In genomic region chr11:35215945-35216344, GRCh38 we compare ENCODE assay signal across 23 cellular contexts.
A peak's percentile ranks its signal among the peaks of the same experiment; 100 is the strongest.
DNase-seq lines count a peak whose midpoint lies in the region; ATAC-seq, FAIRE-seq and TF ChIP-seq lines count a peak whose summit lies in the region.
"Had no signal": no experiment of that assay in that cellular context is flagged by ENCODE, and none has a peak within 500 bp of the region (broad histone marks: within the 10 kb centered on the region; RNA-seq: fewer than 3 reads in every experiment).

No MANE protein-coding gene starts in this region.

- H3K9me3 ChIP-seq in SJSA1 (replicated peaks) (no peaks in the 10 kb centered on the region), H1 (ENCODE audit: insufficient read depth in 2 of 2, low read depth in 1 of 2, low read length in 1 of 2) (no peaks in the 10 kb centered on the region), subcutaneous abdominal adipose tissue (ENCODE audit: control insufficient read depth in 5 of 5, low read length in 5 of 5) (no peaks in the 10 kb centered on the region)
- H3K9me3 ChIP-seq: esophagus muscularis mucosa, pancreas, spleen had no signal

- FAIRE-seq in H1 (lab: Jason Lieb, UNC) = no peak
- FAIRE-seq: pancreas had no signal

- H3K4me2 ChIP-seq in H1 (ENCODE audit: insufficient read depth in 1 of 2, low read depth in 2 of 2, low read length in 2 of 2) = no peak overlapping the region

- 0 out of 2 replicates have a peak overlapping the region, but pooled peaks have one; percentile 22 for H2BK5ac ChIP-seq in H1 (ENCODE audit: low read depth, low read length)

- H3K36me3 ChIP-seq in SJSA1 (peaks cover 76% of the 10 kb centered on the region), H1 (ENCODE audit: control insufficient read depth in 2 of 4, insufficient read depth in 4 of 4, low read length in 3 of 4) (no peaks in the 10 kb centered on the region), subcutaneous abdominal adipose tissue (ENCODE audit: control insufficient read depth in 5 of 5, insufficient read depth in 5 of 5, low read length in 5 of 5) (peaks cover 8 to 52% (median 33%) of the 10 kb centered on the region in 5 donors)

- no peak for TF ChIP-seq POLR2A in H1 (IDR thresholded peaks at IDR 0.05; ENCODE audit: control extremely low read depth in 1 of 2, low read depth in 2 of 2, low read length in 2 of 2)

- H3K4me3 ChIP-seq in SJSA1 (no peak overlapping the region), H1 (ENCODE audit: extremely low read depth in 1 of 4, insufficient read depth in 2 of 4, low read depth in 3 of 4, low read length in 4 of 4) (no peak overlapping the region), subcutaneous abdominal adipose tissue (ENCODE audit: low read depth in 1 of 5, low read length in 5 of 5) (no peak overlapping the region)
- H3K4me3 ChIP-seq: dorsolateral prefrontal cortex, esophagus muscularis mucosa, heart left ventricle, pancreas, spleen had no signal

- no peak overlapping the region for H3K9ac ChIP-seq in H1 (replicated peaks in 1 of 4; ENCODE audit: extremely low read depth in 1 of 4, low read depth in 3 of 4, low read length in 3 of 4)
- no peak overlapping the region for H3K9ac ChIP-seq in subcutaneous abdominal adipose tissue (ENCODE audit: low read length in 5 of 5)

- no peak for ATAC-seq in GM18502 (IDR thresholded peaks at IDR 0.05; ENCODE audit: poor library complexity, unreplicated experiment)
- ATAC-seq: heart left ventricle, pancreas had no signal

- no peak overlapping the region for H3K14ac ChIP-seq in H1 (ENCODE audit: insufficient read length)

- peaks cover 84% of the 10 kb centered on the region for H3K36me3 Mint-ChIP-seq in activated naive CD4-positive, alpha-beta T cell treated with anti-CD3 and anti-CD28 coated beads, Interleukin-2, amount 10 ng/mL, durations not matched to agents 7 days and 5 days
- H3K36me3 Mint-ChIP-seq: mesothelial cell of epicardium had no signal

- peak overlapping the region; percentile 89 for H3K27ac Mint-ChIP-seq in activated naive CD4-positive, alpha-beta T cell treated with anti-CD3 and anti-CD28 coated beads, Interleukin-2, amount 10 ng/mL, durations not matched to agents 7 days and 5 days
- H3K27ac Mint-ChIP-seq: mesothelial cell of epicardium had no signal

- no peak overlapping the region for H2BK12ac ChIP-seq in H1 (ENCODE audit: low read depth, low read length)

- H3K79me1 ChIP-seq in H1 (ENCODE audit: low read depth, low read length) = no peaks in the 10 kb centered on the region

- H3K27ac ChIP-seq in SJSA1 = peak overlapping the region; percentile 27; the same call in 1 of the 2 replicates
- no peak overlapping the region for H3K27ac ChIP-seq in H1 (ENCODE audit: low read depth, low read length)
- peak overlapping the region; percentile 59 for H3K27ac ChIP-seq in subcutaneous abdominal adipose tissue (ENCODE audit: low read depth, low read length)
- H3K27ac ChIP-seq: dorsolateral prefrontal cortex had no signal

- no peak for TF ChIP-seq CTCF in H1 (IDR thresholded peaks at IDR 0.05; ENCODE audit: control extremely low read depth in 1 of 3, insufficient read depth in 1 of 3, low read depth in 1 of 3, low read length in 3 of 3)

- H2BK20ac ChIP-seq in H1 (ENCODE audit: low read length) = no peak overlapping the region

- H3K27me3 ChIP-seq in SJSA1 (replicated peaks) (no peaks in the 10 kb centered on the region), H1 (replicated peaks in 1 of 4; ENCODE audit: control insufficient read depth in 3 of 4, extremely low read depth in 1 of 4, insufficient read depth in 3 of 4, low read length in 3 of 4) (no peaks in the 10 kb centered on the region; a peak in 1 of 7 replicates), subcutaneous abdominal adipose tissue (ENCODE audit: control insufficient read depth in 5 of 5, insufficient read depth in 4 of 5, low read length in 5 of 5) (no peaks in the 10 kb centered on the region)
- H3K27me3 ChIP-seq: brain microvascular endothelial cell, dorsolateral prefrontal cortex, esophagus muscularis mucosa, heart left ventricle, pancreas, spleen had no signal

- peaks cover 60% of the 10 kb centered on the region for H3K4me1 ChIP-seq in SJSA1 (replicated peaks)
- H3K4me1 ChIP-seq in H1 (replicated peaks in 1 of 4; ENCODE audit: control insufficient read depth in 3 of 4, insufficient read depth in 4 of 4, low read length in 3 of 4) = peaks cover 0 to 11% (median 5%) of the 10 kb centered on the region in 4 experiments; a peak in 3 of 7 replicates
- H3K4me1 ChIP-seq in subcutaneous abdominal adipose tissue (ENCODE audit: control insufficient read depth in 5 of 5, insufficient read depth in 5 of 5, low read length in 5 of 5) = peaks cover 0 to 33% (median 18%) of the 10 kb centered on the region in 5 donors

- H4K8ac ChIP-seq in H1 (ENCODE audit: extremely low read depth, insufficient read depth, low read length) = no peak overlapping the region

- H2AFZ ChIP-seq in H1 (ENCODE audit: low read length) = no peak overlapping the region

- no peaks in the 10 kb centered on the region for H3K79me2 ChIP-seq in H1 (ENCODE audit: control insufficient read depth in 1 of 2, insufficient read depth in 2 of 2, low read length in 2 of 2)

- no peak for DNase-seq in activated naive CD4-positive, alpha-beta T cell treated with anti-CD3 and anti-CD28 coated beads, Interleukin-2, amount 10 ng/mL, durations not matched to agents 7 days and 5 days
- no peak for DNase-seq in activated naive CD4-positive, alpha-beta T cell treated with Interleukin-2 at 50 U/mL for 16 hours
- DNase-seq in SJSA1 (ENCODE audit: low read depth in 1 of 2, low spot score in 2 of 2) (no peak), H1 (ENCODE audit: low read depth in 1 of 2, low spot score in 2 of 2) (no peak), kidney tubule cell (ENCODE audit: low spot score) (no peak), AG08395 (ENCODE audit: low spot score) (no peak)
- DNase-seq: activated CD4-positive, alpha-beta T cell treated with anti-CD3 and anti-CD28 coated beads, Interleukin-2, amount 50 U/mL, for 1 hour; activated effector memory CD4-positive, alpha-beta T cell treated with Interleukin-2 at 50 U/mL for 16 hours; brain microvascular endothelial cell; DMS 273 treated with DMSO at 0.1 percent for 48 hours; dorsolateral prefrontal cortex; heart left ventricle; islet precursor cell; KG1; NCI-H1105; NCI-H226; pancreas; spleen; T1000 had no signal

- TF ChIP-seq RAD21 in H1 (IDR thresholded peaks at IDR 0.05 in 1 of 2, conservative IDR thresholded peaks at IDR 0.05 in 1 of 2; ENCODE audit: low read depth in 2 of 2, low read length in 2 of 2) = no peak

- H4K91ac ChIP-seq in H1 (replicated peaks; ENCODE audit: insufficient read length, low read length) = no peak overlapping the region

- H3K18ac ChIP-seq in H1 (ENCODE audit: extremely low read depth, low read length) = no peak overlapping the region

- no peak overlapping the region for H2BK15ac ChIP-seq in H1 (ENCODE audit: low read length)

- no peak overlapping the region for H2AK5ac ChIP-seq in H1 (ENCODE audit: low read depth, low read length)

- H3K23me2 ChIP-seq in H1 (ENCODE audit: low read depth, low read length) = no peaks in the 10 kb centered on the region

- H3K56ac ChIP-seq in H1 (replicated peaks; ENCODE audit: insufficient read length, low read depth, low read length) = no peak overlapping the region

- H3K9me3 Mint-ChIP-seq in activated naive CD4-positive, alpha-beta T cell treated with anti-CD3 and anti-CD28 coated beads, Interleukin-2, amount 10 ng/mL, durations not matched to agents 7 days and 5 days = no peaks in the 10 kb centered on the region

- TF ChIP-seq EP300 in H1 (IDR thresholded peaks at IDR 0.05; ENCODE audit: borderline replicate concordance in 1 of 2, low read depth in 2 of 2, low read length in 2 of 2) = no peak

- POLR2A ChIA-PET in H1 (lab: Charles Lee; ENCODE audit: partially characterized antibody) = no interaction called here

- CTCF ChIA-PET in activated naive CD4-positive, alpha-beta T cell treated with anti-CD3 and anti-CD28 coated beads, Interleukin-2, amount 10 ng/mL, durations not matched to agents 7 days and 5 days (lab: Charles Lee) = no interaction called here
- CTCF ChIA-PET in H1 (lab: Charles Lee; ENCODE audit: partially characterized antibody) = no interaction called here

- no peak overlapping the region for H3K4me3 Mint-ChIP-seq in activated naive CD4-positive, alpha-beta T cell treated with anti-CD3 and anti-CD28 coated beads, Interleukin-2, amount 10 ng/mL, durations not matched to agents 7 days and 5 days
- H3K4me3 Mint-ChIP-seq: mesothelial cell of epicardium had no signal

- no peaks in the 10 kb centered on the region for H4K20me1 ChIP-seq in H1 (replicated peaks in 1 of 2; ENCODE audit: control insufficient read depth in 1 of 2, insufficient read depth in 2 of 2, low read length in 2 of 2)

- H3K4me1 Mint-ChIP-seq in activated naive CD4-positive, alpha-beta T cell treated with anti-CD3 and anti-CD28 coated beads, Interleukin-2, amount 10 ng/mL, durations not matched to agents 7 days and 5 days = peaks cover 50% of the 10 kb centered on the region
- H3K4me1 Mint-ChIP-seq: mesothelial cell of epicardium had no signal

- no peak overlapping the region for H2BK120ac ChIP-seq in H1 (replicated peaks; ENCODE audit: low read depth, low read length)

- no peaks in the 10 kb centered on the region for H3K27me3 Mint-ChIP-seq in activated naive CD4-positive, alpha-beta T cell treated with anti-CD3 and anti-CD28 coated beads, Interleukin-2, amount 10 ng/mL, durations not matched to agents 7 days and 5 days

- H4K5ac ChIP-seq in H1 (ENCODE audit: insufficient read length, low read depth, low read length) = no peak overlapping the region

- no peak overlapping the region for H3K23ac ChIP-seq in H1 (ENCODE audit: insufficient read length)

- H3K4ac ChIP-seq in H1 (replicated peaks; ENCODE audit: insufficient read length, low read depth, low read length) = no peak overlapping the region

TF ChIP-seq in H1, 55 proteins besides CTCF, POLR2A, EP300 and RAD21 (continues in another document):
- no peak for TF ChIP-seq SIN3A (conservative IDR thresholded peaks at IDR 0.05 in 1 of 2, IDR thresholded peaks at IDR 0.05 in 1 of 2; ENCODE audit: low read depth in 1 of 2, low read length in 2 of 2)
- no peak for TF ChIP-seq PHF8 (conservative IDR thresholded peaks at IDR 0.05; ENCODE audit: low read depth, low read length)
- TF ChIP-seq EGR1 (IDR thresholded peaks at IDR 0.05; ENCODE audit: borderline replicate concordance, low read depth, low read length) = no peak
- no peak for TF ChIP-seq ATF3 (IDR thresholded peaks at IDR 0.05; ENCODE audit: insufficient read depth, low read depth, low read length)
